In genomic region chr18:24176727-24177416, GRCh38 we compare ENCODE assay signal across 9 cellular contexts. TPM values are rescaled to one million over a fixed set of nuclear protein-coding genes. Genes with fewer than 3 reads are reported as not detected.
A peak's percentile ranks its signal among the peaks of the same experiment; 100 is the strongest.
DNase-seq lines count a peak whose midpoint lies in the region; ATAC-seq and TF ChIP-seq lines count a peak whose summit lies in the region.
"Had no signal": no experiment of that assay in that cellular context is flagged by ENCODE, and none has a peak within 500 bp of the region (broad histone marks: within the 10 kb centered on the region; RNA-seq: fewer than 3 reads in every experiment).

No MANE protein-coding gene starts in this region.

- intact Hi-C loops in esophagus muscularis mucosa (cut with DNase I) = loop anchor here (5.0 to 10.0 kb wide), 2 partner anchors 95 to 308 kb away; no protein-coding TSS in a partner anchor

- 71% methylated on average over 7 of the region's 7 CpGs for WGBS in esophagus muscularis mucosa

- in situ Hi-C loops in ACHN (cut with HindIII; ENCODE audit: low pct_ligation_motif_present, low pct_unique_long_range_greater_than_20kb, low sequenced_read_pairs) = no loop called here

- peak overlapping the region; percentile 79 for H3K27ac Mint-ChIP-seq in nephron progenitor cell
- H3K27ac Mint-ChIP-seq in type B pancreatic cell = no peak overlapping the region
- H3K27ac Mint-ChIP-seq: stimulated activated naive CD8-positive, alpha-beta T cell treated with anti-CD3 and anti-CD28 coated beads, Interleukin-15, Interleukin-2, amounts not matched to agents 100 ng/mL and 50 ng/mL, for 24 hours had no signal

- TF ChIP-seq POLR2A in esophagus muscularis mucosa (IDR thresholded peaks at IDR 0.05; ENCODE audit: low read depth) = no peak

- no peaks in the 10 kb centered on the region for H3K27me3 ChIP-seq in esophagus muscularis mucosa

- peak; percentile 53 for DNase-seq in ACHN
- peak; percentile 42 for DNase-seq in NCI-H1092 (lab: John Stamatoyannopoulos, UW)
- peak; percentile 9 to 12 for DNase-seq in activated CD4-positive, alpha-beta T cell treated with anti-CD3 and anti-CD28 coated beads for 4 hours
- no peak for DNase-seq in esophagus muscularis mucosa (ENCODE audit: extremely low spot score)
- DNase-seq in nephron progenitor cell = peak; percentile 72
- DNase-seq in type B pancreatic cell (ENCODE audit: extremely low spot score, unreplicated experiment) = no peak

- peaks cover 0 to 64% (median 23%) of the 10 kb centered on the region in 4 donors for H3K36me3 ChIP-seq in esophagus muscularis mucosa

- H3K4me1 Mint-ChIP-seq in nephron progenitor cell = peaks cover 4% of the 10 kb centered on the region
- no peaks in the 10 kb centered on the region for H3K4me1 Mint-ChIP-seq in type B pancreatic cell (ENCODE audit: unreplicated experiment)

- no peak overlapping the region for H3K27ac ChIP-seq in esophagus muscularis mucosa (replicated peaks in 1 of 4)

- peaks cover 44% of the 10 kb centered on the region for H3K36me3 Mint-ChIP-seq in nephron progenitor cell (ENCODE audit: low read depth)
- H3K36me3 Mint-ChIP-seq in type B pancreatic cell = peaks cover 16% of the 10 kb centered on the region

- H3K9me3 Mint-ChIP-seq in nephron progenitor cell (no peaks in the 10 kb centered on the region), type B pancreatic cell (no peaks in the 10 kb centered on the region)
- H3K9me3 Mint-ChIP-seq: stimulated activated naive CD8-positive, alpha-beta T cell treated with anti-CD3 and anti-CD28 coated beads, Interleukin-15, Interleukin-2, amounts not matched to agents 100 ng/mL and 50 ng/mL, for 24 hours had no signal

- H3K9me3 ChIP-seq in esophagus muscularis mucosa = no peaks in the 10 kb centered on the region

- H3K4me3 ChIP-seq in GM12875 (ENCODE audit: low read depth, low read length) (peak overlapping the region; percentile 34), esophagus muscularis mucosa (no peak overlapping the region)

- TF ChIP-seq CTCF in GM12875 (IDR thresholded peaks at IDR 0.05; ENCODE audit: borderline replicate concordance, insufficient read depth, low read depth, low read length) (peak; percentile 83), esophagus muscularis mucosa (IDR thresholded peaks at IDR 0.05) (peak; percentile 59 to 78 (median 72)), nephron progenitor cell (IDR thresholded peaks at IDR 0.05) (peak; percentile 68), type B pancreatic cell (conservative IDR thresholded peaks at IDR 0.05) (peak; percentile 82)

- peak; percentile 89 for ATAC-seq in HG02642 (IDR thresholded peaks at IDR 0.05; ENCODE audit: poor library complexity, unreplicated experiment)

- no peak overlapping the region for H3K4me3 Mint-ChIP-seq in nephron progenitor cell
- no peak overlapping the region for H3K4me3 Mint-ChIP-seq in type B pancreatic cell
- H3K4me3 Mint-ChIP-seq: stimulated activated naive CD8-positive, alpha-beta T cell treated with anti-CD3 and anti-CD28 coated beads, Interleukin-15, Interleukin-2, amounts not matched to agents 100 ng/mL and 50 ng/mL, for 24 hours had no signal

- TF ChIP-seq EP300 in esophagus muscularis mucosa (IDR thresholded peaks at IDR 0.05) = no peak

- H3K27me3 Mint-ChIP-seq in nephron progenitor cell (ENCODE audit: low read depth, poor library complexity) = no peaks in the 10 kb centered on the region
- no peaks in the 10 kb centered on the region for H3K27me3 Mint-ChIP-seq in type B pancreatic cell
- H3K27me3 Mint-ChIP-seq: stimulated activated naive CD8-positive, alpha-beta T cell treated with anti-CD3 and anti-CD28 coated beads, Interleukin-15, Interleukin-2, amounts not matched to agents 100 ng/mL and 50 ng/mL, for 24 hours had no signal

- H3K4me1 ChIP-seq in esophagus muscularis mucosa = peaks cover 4 to 12% (median 8%) of the 10 kb centered on the region in 4 donors

RNA-seq across cellular contexts. Expression of gene CABYR, which starts 38.0 kb away (rescaled TPM):
- total RNA-seq in esophagus muscularis mucosa (1 to 10 TPM; 1.3 to 3.3 (median 2.5) TPM), type B pancreatic cell (ENCODE audit: low replicate concordance) (7.8 and 8.6 TPM in 2 replicates)

Comparison
In these comparisons a context has a peak if more than half of its experiments do, and no peak if none do; other contexts are left out.
1. DNase-seq: peak in ACHN (single experiment), NCI-H1092 (single experiment), activated CD4-positive, alpha-beta T cell treated with anti-CD3 and anti-CD28 coated beads for 4 hours (2 of 2) and nephron progenitor cell (single experiment); none in esophagus muscularis mucosa (single experiment) and type B pancreatic cell (single experiment).
2. Peak in every context shown above with its lines, with median percentiles within 50 percentile points of each other: CTCF ChIP-seq.